8 cellular contexts compared by ENCODE assay signal in the genomic region with DNA sequence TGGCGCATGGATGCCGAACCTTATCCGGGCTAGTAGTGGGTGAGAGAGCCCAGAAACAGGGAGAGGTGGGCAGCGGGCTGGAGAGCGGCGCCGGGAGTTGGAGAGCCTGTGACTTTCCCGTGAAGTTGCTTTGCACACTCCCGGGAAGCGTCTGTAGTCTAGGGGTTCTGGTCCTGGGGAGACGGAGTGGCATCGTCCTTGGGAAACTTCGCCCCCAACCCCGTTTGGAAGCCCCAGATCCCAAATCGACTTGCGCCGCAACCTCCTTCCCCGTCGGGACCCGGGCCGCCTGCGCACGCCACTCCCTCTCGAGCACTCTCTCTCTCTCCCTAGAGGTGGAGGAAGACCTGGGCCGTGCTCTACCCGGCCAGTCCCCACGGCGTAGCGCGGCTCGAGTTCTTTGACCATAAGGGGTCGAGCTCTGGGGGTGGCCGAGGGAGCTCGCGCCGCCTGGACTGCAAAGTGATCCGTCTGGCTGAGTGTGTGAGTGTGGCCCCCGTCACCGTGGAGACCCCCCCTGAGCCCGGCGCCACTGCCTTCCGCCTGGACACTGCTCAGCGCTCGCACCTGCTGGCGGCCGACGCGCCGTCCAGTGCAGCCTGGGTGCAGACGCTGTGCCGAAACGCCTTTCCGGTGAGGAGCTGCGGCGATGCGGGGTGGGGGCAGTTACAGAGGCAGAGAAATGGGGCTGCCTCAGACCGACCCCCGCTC. TPM values are rescaled to one million over a fixed set of nuclear protein-coding genes. Genes with fewer than 3 reads are reported as not detected.
DNase-seq lines count a peak whose midpoint lies in the region; ATAC-seq and TF ChIP-seq lines count a peak whose summit lies in the region.

No MANE protein-coding gene starts in this region.

- peak overlapping the region; percentile 48 for H3K27ac ChIP-seq in right cardiac atrium (ENCODE audit: low read length)

- no peaks in the 10 kb centered on the region for H3K9me3 ChIP-seq in right cardiac atrium (ENCODE audit: control insufficient read depth, low read length)

- H3K27me3 ChIP-seq in right cardiac atrium (ENCODE audit: control insufficient read depth, insufficient read depth) = no peaks in the 10 kb centered on the region

- H3K4me1 Mint-ChIP-seq in HFFc6 (ENCODE audit: low read depth) = peaks cover 30% of the 10 kb centered on the region
- H3K4me1 Mint-ChIP-seq in activated naive CD8-positive, alpha-beta T cell (ENCODE audit: low read depth) = peaks cover 5% of the 10 kb centered on the region

- H3K4me3 ChIP-seq in right cardiac atrium (ENCODE audit: low read length) = peak overlapping the region; percentile 74
- H3K4me3 ChIP-seq in retinal pigment epithelial cell (ENCODE audit: low read length) = peak overlapping the region; percentile 94

- ATAC-seq in GM18498 (IDR thresholded peaks at IDR 0.05; ENCODE audit: unreplicated experiment) = peak; percentile 50
- peak; percentile 39 to 66 for ATAC-seq in right cardiac atrium

- H3K27ac Mint-ChIP-seq in HFFc6 = peak overlapping the region; percentile 76; the same call in 1 of the 2 replicates
- H3K27ac Mint-ChIP-seq in activated naive CD8-positive, alpha-beta T cell = peak overlapping the region; percentile 81

- no peaks in the 10 kb centered on the region for H3K4me1 ChIP-seq in right cardiac atrium (ENCODE audit: control insufficient read depth, insufficient read depth, low read length)

- 4% methylated on average over 58 of the region's 58 CpGs for WGBS in right cardiac atrium

- DNase-seq in HFFc6 (no peak), NOMO-1 treated with DMSO at 0.1 percent for 48 hours (lab: John Stamatoyannopoulos, UW; ENCODE audit: unreplicated experiment) (peak; percentile 69), right cardiac atrium (peak; percentile 61 to 81 (median 78)), retinal pigment epithelial cell (ENCODE audit: low read depth) (no peak), NCI-H146 (lab: John Stamatoyannopoulos, UW) (no peak), NCI-H1092 (lab: John Stamatoyannopoulos, UW) (no peak)

- H3K9me3 Mint-ChIP-seq in HFFc6 = no peaks in the 10 kb centered on the region
- H3K9me3 Mint-ChIP-seq in activated naive CD8-positive, alpha-beta T cell (ENCODE audit: low read depth) = no peaks in the 10 kb centered on the region

- intact Hi-C loops in right cardiac atrium (cut with DNase I) = no loop called here

- H3K27me3 Mint-ChIP-seq in HFFc6 (ENCODE audit: insufficient read depth) = peaks cover 7% of the 10 kb centered on the region
- peaks cover 11% of the 10 kb centered on the region for H3K27me3 Mint-ChIP-seq in activated naive CD8-positive, alpha-beta T cell

- H3K36me3 Mint-ChIP-seq in HFFc6 (ENCODE audit: low read depth) = peaks cover 12% of the 10 kb centered on the region
- H3K36me3 Mint-ChIP-seq in activated naive CD8-positive, alpha-beta T cell = no peaks in the 10 kb centered on the region

- H3K4me3 Mint-ChIP-seq in HFFc6 = peak overlapping the region; percentile 91
- peak overlapping the region; percentile 92 for H3K4me3 Mint-ChIP-seq in activated naive CD8-positive, alpha-beta T cell

- no peak for TF ChIP-seq CTCF in HFFc6 (IDR thresholded peaks at IDR 0.05)
- peak; percentile 1 for TF ChIP-seq CTCF in retinal pigment epithelial cell (conservative IDR thresholded peaks at IDR 0.05; ENCODE audit: low read depth, low read length)

RNA-seq across cellular contexts. Expression of a gene that starts 0.5 kb away (rescaled TPM):
- 10 to 100 TPM; 17.3 to 38.4 (median 31.5) TPM for total RNA-seq in HFFc6 (2021; fragmentation: NEBNext Ultra II Directional; extraction: Animal tissue kit (Norgen Biotek cat#: 25700))
- 1 to 10 TPM; 7.1 to 8.6 (median 7.5) TPM for total RNA-seq in right cardiac atrium
- 3.7 TPM for polyA plus RNA-seq in right cardiac atrium

RNA-seq across cellular contexts. Expression of a gene that starts 1.2 kb away (rescaled TPM):
- total RNA-seq in HFFc6 (2021; fragmentation: NEBNext Ultra II Directional; extraction: Animal tissue kit (Norgen Biotek cat#: 25700)) = 10 to 100 TPM; 59.4 to 76.5 (median 64.1) TPM
- total RNA-seq in right cardiac atrium = 1 to 10 TPM; 4.3 to 8.3 (median 6.7) TPM
- 2.4 TPM for polyA plus RNA-seq in right cardiac atrium

RNA-seq across cellular contexts. Expression of a gene that starts 25.2 kb away (rescaled TPM):
- 10 to 100 TPM; 29.7 to 43.3 (median 33.6) TPM for total RNA-seq in HFFc6 (2021; fragmentation: NEBNext Ultra II Directional; extraction: Animal tissue kit (Norgen Biotek cat#: 25700))
- 10 to 100 TPM; 26.3 to 31.2 (median 28.9) TPM for total RNA-seq in right cardiac atrium
- 27.8 TPM for polyA plus RNA-seq in right cardiac atrium

RNA-seq across cellular contexts. Expression of a gene that starts 25.5 kb away (rescaled TPM):
- 100 to 1,000 TPM in 2 of 6 experiments, 10 to 100 TPM in 4; 81.0 to 119 (median 94.6) TPM for total RNA-seq in HFFc6 (2021; fragmentation: NEBNext Ultra II Directional; extraction: Animal tissue kit (Norgen Biotek cat#: 25700))
- 10 to 100 TPM; 52.3 to 69.6 (median 63.3) TPM for total RNA-seq in right cardiac atrium
- 75.3 TPM for polyA plus RNA-seq in right cardiac atrium

RNA-seq across cellular contexts. Expression of a gene that starts 28.9 kb away (rescaled TPM):
- total RNA-seq in HFFc6 (2021; fragmentation: NEBNext Ultra II Directional; extraction: Animal tissue kit (Norgen Biotek cat#: 25700)) = under 1 TPM in 2 of 6 experiments, not detected in 4; 0.14 to 0.40 TPM
- total RNA-seq in right cardiac atrium = not detected
- polyA plus RNA-seq in right cardiac atrium = not detected

Comparison
In these comparisons a context has a peak if more than half of its experiments do, and no peak if none do; other contexts are left out.
1. DNase-seq: peak in NOMO-1 treated with DMSO at 0.1 percent for 48 hours (single experiment) and right cardiac atrium (3 of 3); none in HFFc6 (single experiment), retinal pigment epithelial cell (single experiment), NCI-H146 (single experiment) and NCI-H1092 (single experiment).
2. RNA of a gene that starts 1.2 kb away (total RNA-seq): 59.4 to 76.5 TPM in HFFc6; 4.3 to 8.3 TPM in right cardiac atrium; every median in the first group is over 4 times any median in the second.